ENCODE assay signal across 7 cellular contexts in genomic region chr5:51646482-51646881, GRCh38.
"Had no signal": no experiment of that assay in that cellular context is flagged by ENCODE, and none has a peak within 500 bp of the region (broad histone marks: within the 10 kb centered on the region; RNA-seq: fewer than 3 reads in every experiment).

No MANE protein-coding gene starts in this region.

- H3K27ac ChIP-seq: HL-60 had no signal

- H3K4me3 ChIP-seq: K562 had no signal

- DNase-seq: IMR-90, KBM-7, KG1 had no signal

- FAIRE-seq: HepG2, HTR-8/SVneo, K562 had no signal
